Comparison of ENCODE assay signal across 1 cellular context in the genomic region with DNA sequence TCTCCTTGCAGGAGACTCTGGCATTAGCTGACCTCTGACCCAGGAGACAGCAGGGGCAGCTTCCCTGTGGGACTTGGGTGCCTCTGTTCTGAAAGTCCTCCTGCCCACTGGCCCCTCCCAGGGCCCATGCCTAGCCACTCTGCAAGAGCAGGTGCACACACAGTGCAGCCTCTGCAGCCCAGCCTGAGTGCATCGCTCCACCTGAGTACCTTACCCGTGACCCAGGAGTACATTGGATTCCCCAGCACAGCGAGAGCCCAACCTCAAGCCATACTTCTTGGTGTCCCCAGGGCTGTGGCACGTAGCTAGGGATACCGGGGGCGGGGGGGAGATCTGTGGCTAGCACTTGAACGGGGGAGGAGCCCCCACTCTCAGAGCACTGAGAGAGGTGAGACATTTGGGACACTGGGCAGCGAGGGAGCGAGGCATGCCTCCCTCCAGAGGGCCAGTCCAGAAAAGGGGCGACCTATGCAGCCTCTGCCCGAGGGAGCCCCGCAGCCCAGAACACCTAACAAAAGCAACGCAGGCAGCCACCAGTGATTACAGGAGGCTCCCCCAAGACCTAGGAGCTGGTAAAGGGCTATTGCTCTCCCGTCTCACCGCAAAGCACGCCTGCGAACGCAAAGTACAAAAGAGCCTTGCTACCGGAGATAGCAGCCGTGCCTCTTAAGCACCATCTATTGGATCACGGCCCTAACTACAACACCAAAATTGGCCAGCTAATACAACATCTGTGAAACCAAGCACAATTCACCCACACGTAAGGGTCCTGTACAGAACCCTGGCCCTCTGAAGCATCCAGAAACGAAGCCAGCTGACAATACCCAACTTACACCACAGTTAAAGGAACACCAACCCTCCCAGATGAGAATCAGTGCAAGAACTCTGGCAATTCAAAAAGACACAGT.
TF ChIP-seq lines count a peak whose summit lies in the region.

No MANE protein-coding gene starts in this region.

TF ChIP-seq in H1, 55 proteins besides CTCF, POLR2A, EP300 and RAD21 (continued from another document):
- TF ChIP-seq, protein P1, sequence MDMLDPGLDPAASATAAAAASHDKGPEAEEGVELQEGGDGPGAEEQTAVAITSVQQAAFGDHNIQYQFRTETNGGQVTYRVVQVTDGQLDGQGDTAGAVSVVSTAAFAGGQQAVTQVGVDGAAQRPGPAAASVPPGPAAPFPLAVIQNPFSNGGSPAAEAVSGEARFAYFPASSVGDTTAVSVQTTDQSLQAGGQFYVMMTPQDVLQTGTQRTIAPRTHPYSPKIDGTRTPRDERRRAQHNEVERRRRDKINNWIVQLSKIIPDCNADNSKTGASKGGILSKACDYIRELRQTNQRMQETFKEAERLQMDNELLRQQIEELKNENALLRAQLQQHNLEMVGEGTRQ (IDR thresholded peaks at IDR 0.05; ENCODE audit: low read length), result no peak
- TF ChIP-seq POU5F1 (IDR thresholded peaks at IDR 0.05; ENCODE audit: low read depth, low read length), result no peak
- TF ChIP-seq GABPA (IDR thresholded peaks at IDR 0.05; ENCODE audit: borderline replicate concordance, insufficient read depth, low read length), result no peak
- no peak for TF ChIP-seq TAF7 (optimal IDR thresholded peaks at IDR 0.05; ENCODE audit: borderline replicate concordance, low read depth, low read length)
- no peak for TF ChIP-seq E2F6 (IDR thresholded peaks at IDR 0.05)
- no peak for TF ChIP-seq CREB1 (IDR thresholded peaks at IDR 0.05)
- no peak for TF ChIP-seq BCL11A (IDR thresholded peaks at IDR 0.05; ENCODE audit: low read depth in 2 of 2, low read length in 2 of 2)
- TF ChIP-seq POLR2AphosphoS5 (IDR thresholded peaks at IDR 0.05; ENCODE audit: low read depth, low read length), result no peak
- TF ChIP-seq ATF3 (IDR thresholded peaks at IDR 0.05; ENCODE audit: insufficient read depth, low read depth, low read length), result no peak
- TF ChIP-seq EGR1 (IDR thresholded peaks at IDR 0.05; ENCODE audit: borderline replicate concordance, low read depth, low read length), result no peak
- no peak for TF ChIP-seq BRCA1 (IDR thresholded peaks at IDR 0.05; ENCODE audit: low read depth, low read length)
- TF ChIP-seq SUZ12 (IDR thresholded peaks at IDR 0.05; ENCODE audit: low read length), result no peak
- TF ChIP-seq FOSL1 (IDR thresholded peaks at IDR 0.05; ENCODE audit: insufficient read depth, low read depth, low read length), result no peak
- no peak for TF ChIP-seq RXRA (IDR thresholded peaks at IDR 0.05; ENCODE audit: insufficient read depth, low read depth, low read length)
- no peak for TF ChIP-seq SP1 (IDR thresholded peaks at IDR 0.05; ENCODE audit: low read depth, low read length)
